12 cellular contexts compared by ENCODE assay signal in genomic region chr9:92480332-92480771, GRCh38. TPM values are rescaled to one million over a fixed set of nuclear protein-coding genes. Genes with fewer than 3 reads are reported as not detected.
A peak's percentile ranks its signal among the peaks of the same experiment; 100 is the strongest.
DNase-seq lines count a peak whose midpoint lies in the region; ATAC-seq and TF ChIP-seq lines count a peak whose summit lies in the region.
"Had no signal": no experiment of that assay in that cellular context is flagged by ENCODE, and none has a peak within 500 bp of the region (broad histone marks: within the 10 kb centered on the region; RNA-seq: fewer than 3 reads in every experiment).

No MANE protein-coding gene starts in this region.

- H3K27me3 ChIP-seq in A673 (replicated peaks; ENCODE audit: insufficient read depth, low read depth, low read length, poor library complexity): no peaks in the 10 kb centered on the region
- H3K27me3 ChIP-seq in ovary: no peaks in the 10 kb centered on the region
- H3K27me3 ChIP-seq: neutrophil had no signal

- CTCF ChIA-PET in A673 (lab: Charles Lee): no interaction called here

- WGBS in ovary, 3 donors: 18 to 53% (median 40%) methylated on average over 2 of the region's 2 CpGs

- H3K4me3 ChIP-seq in A673 (ENCODE audit: low read depth, low read length, poor library complexity, severe bottlenecking) (no peak overlapping the region), fibroblast of villous mesenchyme (ENCODE audit: low read depth, low read length) (no peak overlapping the region), ovary (peak overlapping the region; percentile 17)
- H3K4me3 ChIP-seq: A549 had no signal

- no TSS peak for BruUV-seq in A673 (replicated peaks; lab: Mats Ljungman, UMichigan)

- peak; percentile 64 for ATAC-seq in SK-N-SH treated with all-trans-retinoic acid at 6 μM for 48 hours
- no peak for ATAC-seq in HG03095 (IDR thresholded peaks at IDR 0.05; ENCODE audit: unreplicated experiment)
- ATAC-seq in GM21737 (IDR thresholded peaks at IDR 0.05; ENCODE audit: unreplicated experiment): no peak
- ATAC-seq: A549 had no signal

- H3K4me1 ChIP-seq in A673 (ENCODE audit: insufficient read depth, low read length, poor library complexity, severe bottlenecking) (peaks cover 18% of the 10 kb centered on the region), ovary (ENCODE audit: insufficient read depth) (peaks cover 13% of the 10 kb centered on the region)

- H3K36me3 ChIP-seq in A673 (ENCODE audit: insufficient read depth, low read length, poor library complexity, severe bottlenecking) (no peaks in the 10 kb centered on the region), ovary (no peaks in the 10 kb centered on the region)
- H3K36me3 ChIP-seq: neutrophil had no signal

- TF ChIP-seq CTCF in A673 (conservative IDR thresholded peaks at IDR 0.05; ENCODE audit: low read depth, low read length) (no peak), fibroblast of villous mesenchyme (IDR thresholded peaks at IDR 0.05; ENCODE audit: insufficient read depth, low read depth, low read length) (no peak), ovary (IDR thresholded peaks at IDR 0.05) (no peak)

- DNase-seq in A673 (ENCODE audit: low spot score) (peak; percentile 11), fibroblast of villous mesenchyme (ENCODE audit: low read depth) (peak; percentile 68), ovary (no peak), HK-2 (ENCODE audit: unreplicated experiment) (no peak)
- DNase-seq in stimulated activated CD4-positive, alpha-beta T cell treated with anti-CD3 and anti-CD28 coated beads, Interleukin-4, amount 100 ng/mL, for 4 hours: no peak
- DNase-seq: effector CD4-positive, alpha-beta T cell; NCI-H226 had no signal

- TF ChIP-seq EP300 in ovary (IDR thresholded peaks at IDR 0.05): no peak

- H3K27ac ChIP-seq in A673 (ENCODE audit: low read depth, low read length, poor library complexity, severe bottlenecking): no peak overlapping the region
- H3K27ac ChIP-seq in ovary: peak overlapping the region; percentile 4 to 6
- H3K27ac ChIP-seq: A549, neutrophil had no signal

- H3K9me3 ChIP-seq in A673 (ENCODE audit: low read depth, low read length, poor library complexity, severe bottlenecking): no peaks in the 10 kb centered on the region
- H3K9me3 ChIP-seq in ovary: no peaks in the 10 kb centered on the region
- H3K9me3 ChIP-seq: A549, neutrophil had no signal

- intact Hi-C loops in A673 (cut with micrococcal nuclease; ENCODE audit: unreplicated experiment) (no loop called here), ovary (cut with DNase I) (no loop called here)

- POLR2A ChIA-PET in A673 (lab: Charles Lee; ENCODE audit: low non-redundant PET): no interaction called here

- TF ChIP-seq POLR2A in ovary (IDR thresholded peaks at IDR 0.05): no peak

TF ChIP-seq in SK-N-SH treated with all-trans-retinoic acid at 6 μM for 48 hours, 23 proteins besides CTCF, POLR2A, EP300 and RAD21:
- no peak for TF ChIP-seq ZNF8 (CRISPR knock-in tag; IDR thresholded peaks at IDR 0.05)
- TF ChIP-seq TSHZ2 (CRISPR knock-in tag; IDR thresholded peaks at IDR 0.05): no peak
- TF ChIP-seq ZNF70 (CRISPR knock-in tag; IDR thresholded peaks at IDR 0.05): no peak
- no peak for TF ChIP-seq ZFP3 (CRISPR knock-in tag; IDR thresholded peaks at IDR 0.05)
- no peak for TF ChIP-seq RARB (CRISPR knock-in tag; IDR thresholded peaks at IDR 0.05)
- no peak for TF ChIP-seq ZNF565 (CRISPR knock-in tag; conservative IDR thresholded peaks at IDR 0.05; ENCODE audit: low read depth)
- TF ChIP-seq TCF4 (CRISPR knock-in tag; IDR thresholded peaks at IDR 0.05; ENCODE audit: borderline replicate concordance): no peak
- TF ChIP-seq ARNTL (CRISPR knock-in tag; IDR thresholded peaks at IDR 0.05; ENCODE audit: borderline replicate concordance, low read depth): no peak
- TF ChIP-seq ISL1 (CRISPR knock-in tag; IDR thresholded peaks at IDR 0.05): no peak
- TF ChIP-seq PATZ1 (CRISPR knock-in tag; IDR thresholded peaks at IDR 0.05; ENCODE audit: borderline replicate concordance): no peak
- no peak for TF ChIP-seq PPARA (CRISPR knock-in tag; IDR thresholded peaks at IDR 0.05; ENCODE audit: borderline replicate concordance)
- TF ChIP-seq CSDC2 (CRISPR knock-in tag; IDR thresholded peaks at IDR 0.05): no peak
- no peak for TF ChIP-seq OSR1 (CRISPR knock-in tag; IDR thresholded peaks at IDR 0.05)
- TF ChIP-seq GLIS3 (CRISPR knock-in tag; IDR thresholded peaks at IDR 0.05): no peak
- TF ChIP-seq CSRNP3 (CRISPR knock-in tag; IDR thresholded peaks at IDR 0.05): no peak
- no peak for TF ChIP-seq ESRRG (CRISPR knock-in tag; IDR thresholded peaks at IDR 0.05)
- no peak for TF ChIP-seq ZFP30 (CRISPR knock-in tag; IDR thresholded peaks at IDR 0.05)
- TF ChIP-seq POU6F1 (CRISPR knock-in tag; IDR thresholded peaks at IDR 0.05; ENCODE audit: borderline replicate concordance, low read depth): no peak
- no peak for TF ChIP-seq ZC3H10 (CRISPR knock-in tag; IDR thresholded peaks at IDR 0.05)

RNA-seq across cellular contexts. Expression of gene ASPN, which starts 2.0 kb away (rescaled TPM):
- total RNA-seq in A673 (2021): 0.15 and 0.26 TPM in 2 replicates
- 1.6 and 3.9 TPM in 2 replicates for total RNA-seq in fibroblast of villous mesenchyme
- total RNA-seq in ovary: 10 to 100 TPM in 2 of 7 donors, 1 to 10 TPM in 4, under 1 TPM in 1; 0.90 to 12.9 (median 3.8) TPM
- 10 to 100 TPM in 1 of 2 donors, 1 to 10 TPM in 1; 4.5 to 39.5 TPM for polyA plus RNA-seq in ovary
- polyA plus RNA-seq: A549 had no signal

RNA-seq across cellular contexts. Expression of gene ECM2, which starts 55.4 kb away (rescaled TPM):
- total RNA-seq in A673 (2021) (0.22 and 0.24 TPM in 2 replicates), fibroblast of villous mesenchyme (2.3 and 2.6 TPM in 2 replicates), ovary (10 to 100 TPM; 35.0 to 80.2 (median 63.1) TPM)
- polyA plus RNA-seq in ovary: 10 to 100 TPM; 88.8 to 91.4 TPM

RNA-seq across cellular contexts. Expression of gene OMD, which starts 56.1 kb away (rescaled TPM):
- not detected in 2 replicates for total RNA-seq in A673 (2021)
- not detected in 2 replicates for total RNA-seq in fibroblast of villous mesenchyme
- total RNA-seq in ovary: 10 to 100 TPM in 6 of 7 donors, 1 to 10 TPM in 1; 2.1 to 32.6 (median 18.9) TPM
- polyA plus RNA-seq in ovary: 10 to 100 TPM; 18.6 to 29.5 TPM
- polyA plus RNA-seq: A549 had no signal

Comparison
In these comparisons a context has a peak if more than half of its experiments do, and no peak if none do; other contexts are left out.
1. DNase-seq: peak in A673 (single experiment) and fibroblast of villous mesenchyme (single experiment); none in ovary (0 of 5), stimulated activated CD4-positive, alpha-beta T cell treated with anti-CD3 and anti-CD28 coated beads, Interleukin-4, amount 100 ng/mL, for 4 hours (0 of 2) and HK-2 (single experiment).
2. RNA of gene ECM2, which starts 55.4 kb away (total RNA-seq): 35.0 to 80.2 TPM in ovary; 2.3 to 2.6 TPM in fibroblast of villous mesenchyme and 0.22 to 0.24 TPM in A673; every median in the first group is over 10 times any median in the second.